Comparison of ENCODE assay signal across 8 cellular contexts in genomic region chr1:20185834-20186782, GRCh38. TPM values are rescaled to one million over a fixed set of nuclear protein-coding genes. Genes with fewer than 3 reads are reported as not detected.
A peak's percentile ranks its signal among the peaks of the same experiment; 100 is the strongest.
DNase-seq lines count a peak whose midpoint lies in the region; ATAC-seq and TF ChIP-seq lines count a peak whose summit lies in the region.

A gene with protein sequence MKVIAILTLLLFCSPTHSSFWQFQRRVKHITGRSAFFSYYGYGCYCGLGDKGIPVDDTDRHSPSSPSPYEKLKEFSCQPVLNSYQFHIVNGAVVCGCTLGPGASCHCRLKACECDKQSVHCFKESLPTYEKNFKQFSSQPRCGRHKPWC (minus strand): TSS chr1:20186518. CDS start chr1:20177363, 9,155 bp downstream.
UBXN10 (plus strand) TSS chr1:20186096; CDS start chr1:20190562, 4,466 bp downstream.

- H3K4me1 Mint-ChIP-seq in activated naive CD8-positive, alpha-beta T cell treated with anti-CD3 and anti-CD28 coated beads for 36 hours, result peaks cover 36% of the 10 kb centered on the region

- no peaks in the 10 kb centered on the region for H3K9me3 Mint-ChIP-seq in activated naive CD8-positive, alpha-beta T cell treated with anti-CD3 and anti-CD28 coated beads for 36 hours

- DNase-seq in DND-41 (peak; percentile 74), RPMI8226 (peak; percentile 37), kidney epithelial cell (ENCODE audit: low read depth) (no peak), globus pallidus (ENCODE audit: low spot score) (no peak), NCI-H2196 (lab: John Stamatoyannopoulos, UW; ENCODE audit: unreplicated experiment) (no peak), NCI-H1694 (lab: John Stamatoyannopoulos, UW) (no peak)
- peak; percentile 75 for DNase-seq in activated naive CD8-positive, alpha-beta T cell treated with anti-CD3 and anti-CD28 coated beads for 36 hours
- DNase-seq in stimulated activated CD4-positive, alpha-beta T cell treated with anti-CD3 and anti-CD28 coated beads, Interleukin-1b, Interleukin-23, amount 100 ng/mL, for 4 hours (ENCODE audit: low read depth in 2 of 2), result peak; percentile 41 to 47

- peak within 1 kb of the TSS; percentile 37 for H3K4me2 ChIP-seq in DND-41 (ENCODE audit: insufficient read depth, low read length)

- no peak within 1 kb of the TSS for H2AFZ ChIP-seq in DND-41 (ENCODE audit: low read depth, low read length)

- peaks cover 46% of the 10 kb centered on the region for H3K4me1 ChIP-seq in DND-41 (ENCODE audit: insufficient read depth, low read length)

- no peaks in the 10 kb centered on the region for H3K9me3 ChIP-seq in DND-41 (ENCODE audit: insufficient read depth, low read length, severe bottlenecking)

- H3K79me2 ChIP-seq in DND-41 (ENCODE audit: insufficient read depth, low read length), result no peaks in the 10 kb centered on the region

- peak within 1 kb of the TSS; percentile 89 for H3K27ac Mint-ChIP-seq in activated naive CD8-positive, alpha-beta T cell treated with anti-CD3 and anti-CD28 coated beads for 36 hours

- H3K4me3 ChIP-seq in DND-41 (ENCODE audit: low read depth in 1 of 2, low read length in 2 of 2) (no peak within 1 kb of the TSS), kidney epithelial cell (ENCODE audit: low read depth, low read length) (peak within 1 kb of the TSS; percentile 38)

- H3K27me3 Mint-ChIP-seq in activated naive CD8-positive, alpha-beta T cell treated with anti-CD3 and anti-CD28 coated beads for 36 hours, result peaks cover 27% of the 10 kb centered on the region

- peak within 1 kb of the TSS; percentile 74 for H3K27ac ChIP-seq in DND-41 (ENCODE audit: low read length)

- no peaks in the 10 kb centered on the region for H3K27me3 ChIP-seq in DND-41 (ENCODE audit: insufficient read depth, low read length, poor library complexity)
- peaks cover 4% of the 10 kb centered on the region for H3K27me3 ChIP-seq in kidney epithelial cell (ENCODE audit: control insufficient read depth, insufficient read depth, low read length)

- no peaks in the 10 kb centered on the region for H4K20me1 ChIP-seq in DND-41 (ENCODE audit: insufficient read depth, low read length)

- peak within 1 kb of the TSS; percentile 80 for H3K4me3 Mint-ChIP-seq in activated naive CD8-positive, alpha-beta T cell treated with anti-CD3 and anti-CD28 coated beads for 36 hours

- ATAC-seq in DND-41 (ENCODE audit: insufficient read depth, low read depth), result peak; percentile 43

- peak within 1 kb of the TSS; percentile 40 for H3K9ac ChIP-seq in DND-41 (ENCODE audit: low read depth, low read length)

- no peak for TF ChIP-seq CTCF in DND-41 (IDR thresholded peaks at IDR 0.05; ENCODE audit: borderline replicate concordance, extremely low read depth, low read length, poor library complexity, severe bottlenecking)
- TF ChIP-seq CTCF in kidney epithelial cell (IDR thresholded peaks at IDR 0.05; ENCODE audit: insufficient read depth, low read length, poor library complexity, severe bottlenecking), result no peak

- peaks cover 4% of the 10 kb centered on the region for H3K36me3 Mint-ChIP-seq in activated naive CD8-positive, alpha-beta T cell treated with anti-CD3 and anti-CD28 coated beads for 36 hours

- H3K36me3 ChIP-seq in DND-41 (ENCODE audit: insufficient read depth, low read length) (no peaks in the 10 kb centered on the region), kidney epithelial cell (ENCODE audit: control insufficient read depth, insufficient read depth, low read length) (no peaks in the 10 kb centered on the region)

RNA-seq across cellular contexts. Expression of the first gene that starts in this region (rescaled TPM):
- not detected for total RNA-seq in activated naive CD8-positive, alpha-beta T cell treated with anti-CD3 and anti-CD28 coated beads for 36 hours
- not detected in 2 replicates for total RNA-seq in kidney epithelial cell

RNA-seq across cellular contexts. Expression of gene UBXN10, which starts in this region (rescaled TPM):
- 1 to 10 TPM; 1.1 to 1.2 TPM for total RNA-seq in activated naive CD8-positive, alpha-beta T cell treated with anti-CD3 and anti-CD28 coated beads for 36 hours
- 0.96 and 1.6 TPM in 2 replicates for total RNA-seq in kidney epithelial cell

Comparison
In these comparisons a context has a peak if more than half of its experiments do, and no peak if none do; other contexts are left out.
1. DNase-seq: peak in DND-41 (single experiment), RPMI8226 (single experiment), activated naive CD8-positive, alpha-beta T cell treated with anti-CD3 and anti-CD28 coated beads for 36 hours (single experiment) and stimulated activated CD4-positive, alpha-beta T cell treated with anti-CD3 and anti-CD28 coated beads, Interleukin-1b, Interleukin-23, amount 100 ng/mL, for 4 hours (2 of 2); none in kidney epithelial cell (single experiment), globus pallidus (single experiment), NCI-H2196 (single experiment) and NCI-H1694 (single experiment).